Comparison of ENCODE assay signal across 8 cellular contexts in the genomic region with DNA sequence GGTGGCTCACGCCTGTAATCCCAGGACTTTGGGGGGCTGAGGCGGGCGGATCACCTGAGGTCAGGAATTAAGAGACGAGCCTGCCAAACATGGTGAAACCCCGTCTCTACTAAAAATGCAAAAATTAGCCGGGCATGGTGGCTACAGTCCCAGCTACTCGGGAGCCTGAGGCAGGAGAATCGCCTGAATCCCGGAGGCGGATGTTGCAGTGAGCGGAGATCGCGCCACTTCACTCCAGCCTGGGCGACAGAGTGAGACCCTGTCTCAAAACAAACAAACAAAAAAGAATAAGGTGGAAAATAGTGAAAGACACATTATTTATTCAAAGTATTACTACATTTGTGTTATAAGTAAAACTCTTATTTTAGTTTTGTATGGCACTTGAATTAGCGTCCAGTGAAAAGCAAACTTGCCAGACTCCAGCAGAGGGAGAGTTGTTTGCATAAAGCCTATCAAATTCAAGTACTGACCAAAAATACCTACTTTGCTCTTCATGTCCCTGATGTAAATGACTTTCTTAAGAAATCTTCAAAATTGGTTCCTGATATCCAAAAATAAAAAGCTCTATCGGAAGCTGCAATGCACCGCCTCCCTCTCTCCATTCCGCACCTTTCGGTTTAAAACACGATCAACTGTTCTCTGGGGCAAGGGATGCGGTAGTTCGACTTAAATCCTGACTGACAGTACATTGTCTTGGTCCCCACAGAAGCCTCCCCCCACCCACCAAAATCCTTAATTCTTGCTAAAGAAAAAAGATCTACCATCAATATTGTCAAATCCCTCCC. TPM values are rescaled to one million over a fixed set of nuclear protein-coding genes. Genes with fewer than 3 reads are reported as not detected.
A peak's percentile ranks its signal among the peaks of the same experiment; 100 is the strongest.
DNase-seq lines count a peak whose midpoint lies in the region; ATAC-seq, FAIRE-seq and TF ChIP-seq lines count a peak whose summit lies in the region.

No MANE protein-coding gene starts in this region.

- H3K27ac Mint-ChIP-seq in type B pancreatic cell, result peak overlapping the region; percentile 93

- H3K27me3 ChIP-seq in heart right ventricle (no peaks in the 10 kb centered on the region), GM12878 (replicated peaks in 1 of 2; ENCODE audit: control insufficient read depth in 2 of 2, insufficient read depth in 2 of 2, low read length in 1 of 2) (no peaks in the 10 kb centered on the region)

- SMC1A ChIA-PET in GM12878 (lab: Charles Lee; ENCODE audit: uncharacterized antibody, unreplicated experiment), result interaction anchor here (0.6 to 2.0 kb wide), 3 partner anchors 9 to 194 kb away, joined by 3 to 6 read pairs (median 4); no protein-coding TSS in a partner anchor

- H3K4me1 ChIP-seq in heart right ventricle (peaks cover 6 to 68% (median 52%) of the 10 kb centered on the region in 9 donors), GM12878 (ENCODE audit: control insufficient read depth, insufficient read depth, low read length) (peaks cover 3% of the 10 kb centered on the region)

- RAD21 ChIA-PET in GM12878 (lab: Charles Lee; ENCODE audit: unreplicated experiment), result interaction anchor here (1.0 to 1.3 kb wide), 5 partner anchors 13 to 333 kb away, joined by 3 to 4 read pairs (median 3); no protein-coding TSS in a partner anchor

- H3K4me3 Mint-ChIP-seq in type B pancreatic cell, result peak overlapping the region; percentile 90

- in situ Hi-C loops in GM12878 (cut with MboI), result loop anchor here (5.0 kb wide), 1 partner anchor 197 kb away; no protein-coding TSS in a partner anchor

- no peak for TF ChIP-seq EP300 in GM12878 (IDR thresholded peaks at IDR 0.05; ENCODE audit: borderline replicate concordance in 1 of 2, control insufficient read depth in 1 of 2, low read depth in 2 of 2, low read length in 2 of 2)

- peaks cover 15% of the 10 kb centered on the region for H3K36me3 Mint-ChIP-seq in type B pancreatic cell

- H3K27me3 Mint-ChIP-seq in type B pancreatic cell, result no peaks in the 10 kb centered on the region

- no peaks in the 10 kb centered on the region for H3K9me3 ChIP-seq in heart right ventricle
- H3K9me3 ChIP-seq in GM12878 (replicated peaks; ENCODE audit: control insufficient read depth, insufficient read depth, low read length), result no peaks in the 10 kb centered on the region

- BruUV-seq in GM12878 (replicated peaks; lab: Mats Ljungman, UMichigan), result no TSS peak

- peaks cover 23% of the 10 kb centered on the region for H3K4me1 Mint-ChIP-seq in type B pancreatic cell (ENCODE audit: unreplicated experiment)

- peak overlapping the region; percentile 45 to 96 (median 80) for H3K4me3 ChIP-seq in heart right ventricle
- H3K4me3 ChIP-seq in GM12878, result peak overlapping the region; percentile 91
- H3K4me3 ChIP-seq in lower leg skin (ENCODE audit: low read depth, poor library complexity, severe bottlenecking), result peak overlapping the region; percentile 91

- no peaks in the 10 kb centered on the region for H3K9me3 Mint-ChIP-seq in type B pancreatic cell

- H3K79me2 ChIP-seq in GM12878 (ENCODE audit: control insufficient read depth, insufficient read depth, low read length), result peaks cover 63% of the 10 kb centered on the region

- no peaks in the 10 kb centered on the region for H4K20me1 ChIP-seq in GM12878 (ENCODE audit: control insufficient read depth, insufficient read depth)

- ATAC-seq in heart right ventricle, result no peak
- no peak for ATAC-seq in left cardiac atrium
- peak; percentile 6 for ATAC-seq in GM12878
- ATAC-seq in HG03108 (IDR thresholded peaks at IDR 0.05; ENCODE audit: unreplicated experiment), result no peak
- ATAC-seq in HG03135 (IDR thresholded peaks at IDR 0.05; ENCODE audit: unreplicated experiment), result no peak

- H3K9ac ChIP-seq in GM12878 (ENCODE audit: control insufficient read depth, insufficient read depth, low read length), result peak overlapping the region; percentile 96

- H3K27ac ChIP-seq in heart right ventricle (peak overlapping the region; percentile 81 to 98 (median 97)), GM12878 (ENCODE audit: control insufficient read depth, insufficient read depth) (peak overlapping the region; percentile 86)

- TF ChIP-seq CTCF in heart right ventricle (IDR thresholded peaks at IDR 0.05) (peak in 1 of 9 donors; percentile 20), GM12878 (IDR thresholded peaks at IDR 0.05 in 2 of 3, conservative IDR thresholded peaks at IDR 0.05 in 1 of 3; ENCODE audit: control insufficient read depth in 2 of 3, extremely low read depth in 1 of 3, insufficient read depth in 1 of 3, low read depth in 3 of 3, low read length in 3 of 3) (no peak), lower leg skin (IDR thresholded peaks at IDR 0.05) (no peak), type B pancreatic cell (conservative IDR thresholded peaks at IDR 0.05) (peak; percentile 22)

- intact Hi-C loops in heart right ventricle (cut with DNase I), result loop anchor here in 8 of 10 donors (2.0 to 10.0 kb wide), 7 partner anchors 69 to 219 kb away; partner anchors contain the start of genes SPPL2A (in 4 of the 8) and AP4E1 (in 1 of the 8)
- intact Hi-C loops in left cardiac atrium (cut with DNase I), result loop anchor here (5.0 to 10.0 kb wide), 2 partner anchors 79 to 82 kb away; partner anchors contain the start of gene SPPL2A (in 2 of the 2)
- intact Hi-C loops in GM12878 (cut with micrococcal nuclease; ENCODE audit: unreplicated experiment), result no loop called here
- intact Hi-C loops in lower leg skin (cut with DNase I; ENCODE audit: low total_unique reads), result no loop called here

- 33 to 41% methylated on average over 22 of the region's 22 CpGs for WGBS in heart right ventricle, 2 donors
- WGBS in GM12878 (ENCODE audit: insufficient coverage, insufficient replicate concordance, low lambda C conversion rate, missing lambda C conversion rate), result 14% methylated on average over 22 of the region's 22 CpGs
- WGBS in lower leg skin, 2 donors, result 30 to 33% methylated on average over 22 of the region's 22 CpGs

- TF ChIP-seq POLR2A in GM12878 (IDR thresholded peaks at IDR 0.05; ENCODE audit: low read depth, low read length) (no peak), lower leg skin (IDR thresholded peaks at IDR 0.05) (no peak)

- CTCF ChIA-PET in GM12878 (lab: Yijun Ruan, JAX), result interaction anchor here (3.9 kb wide), 1 partner anchor 10 kb away, joined by 20 read pairs; no protein-coding TSS in a partner anchor

- no peak overlapping the region for H2AFZ ChIP-seq in GM12878 (ENCODE audit: control insufficient read depth, low read depth, low read length)

- peak overlapping the region; percentile 71 for H3K4me2 ChIP-seq in GM12878 (ENCODE audit: control insufficient read depth, insufficient read depth)

- DNase-seq in heart right ventricle, result no peak
- no peak for DNase-seq in left cardiac atrium
- DNase-seq in GM12878 (ENCODE audit: low read depth, low spot score), result no peak
- no peak for DNase-seq in lower leg skin (ENCODE audit: low spot score in 2 of 2)
- DNase-seq in type B pancreatic cell (ENCODE audit: extremely low spot score, unreplicated experiment), result no peak
- DNase-seq in activated CD8-positive, alpha-beta memory T cell treated with anti-CD3 and anti-CD28 coated beads for 24 hours, result no peak

- POLR2A ChIA-PET in GM12878 (lab: Charles Lee), result no interaction called here

- FAIRE-seq in GM12878 (lab: Jason Lieb, UNC), result no peak

- H3K36me3 ChIP-seq in heart right ventricle (peaks cover 0 to 30% (median 5%) of the 10 kb centered on the region in 9 donors), GM12878 (ENCODE audit: control insufficient read depth in 2 of 2, insufficient read depth in 2 of 2, low read length in 1 of 2) (peaks cover 0 to 8% of the 10 kb centered on the region in 2 experiments; a peak in 1 of 4 replicates)

- no peak for TF ChIP-seq RAD21 in GM12878 (IDR thresholded peaks at IDR 0.05; ENCODE audit: insufficient read depth, low read depth, low read length)

TF ChIP-seq in GM12878, 131 proteins besides CTCF, POLR2A, EP300 and RAD21:
- no peak for TF ChIP-seq SREBF2 (IDR thresholded peaks at IDR 0.05; ENCODE audit: low read length)
- peak; percentile 74 for TF ChIP-seq MLLT1 (IDR thresholded peaks at IDR 0.05)

RNA-seq across cellular contexts. Expression of gene TRPM7, which starts 1.2 kb away (rescaled TPM):
- 10 to 100 TPM; 24.2 to 42.4 (median 28.5) TPM for total RNA-seq in heart right ventricle
- polyA plus RNA-seq in heart right ventricle, result 10 to 100 TPM in 1 of 2 donors, 1 to 10 TPM in 1; 6.7 to 26.6 TPM
- total RNA-seq in left cardiac atrium, result 10 to 100 TPM; 21.1 to 29.4 TPM
- 394 and 410 TPM in 2 replicates for total RNA-seq in GM12878 (2013; cell fraction: nucleolus; rRNA removed)
- total RNA-seq in GM12878 (2014; rRNA removed), result 32.0 and 38.6 TPM in 2 replicates
- 49.7 and 51.8 TPM in 2 replicates for total RNA-seq in GM12878 (2014; rRNA removed; fragmentation: Illumina TruSeq; extraction: Trizol)
- total RNA-seq in GM12878 (2021), result 25.0 and 25.8 TPM in 2 replicates
- polyA plus RNA-seq in GM12878 (2011; ENCODE audit: low read depth), result 9.7 TPM
- 39.5 and 65.3 TPM in 2 replicates for polyA plus RNA-seq in GM12878 (2011; rRNA removed)
- 10.6 and 11.6 TPM in 2 replicates for polyA plus RNA-seq in GM12878 (2011; cell fraction: cytosol; rRNA removed)
- polyA plus RNA-seq in GM12878 (2011; cell fraction: nucleus; rRNA removed), result 35.4 and 40.9 TPM in 2 replicates
- 20.2 and 22.7 TPM in 2 replicates for polyA plus RNA-seq in GM12878 (2012)
- 24.8 and 37.8 TPM in 2 replicates for polyA plus RNA-seq in GM12878 (2014; fragmentation: Illumina TruSeq; extraction: Trizol)
- 1 to 10 TPM; 4.5 to 9.9 TPM for polyA plus RNA-seq in GM12878 (2014; fragmentation: Nextera tagmentation; extraction: Ambion mirVana)
- polyA plus RNA-seq in GM12878 (2014; rRNA removed), result 16.8 and 20.2 TPM in 2 replicates
- polyA plus RNA-seq in GM12878 (2016; fragmentation: Nextera tagmentation; extraction: Ambion mirVana), result 10 to 100 TPM; 16.0 to 17.7 TPM
- polyA minus RNA-seq in GM12878 (2011; rRNA and poly(A)+ RNA removed), result 51.2 and 72.4 TPM in 2 replicates
- polyA minus RNA-seq in GM12878 (2011; cell fraction: cytosol; rRNA and poly(A)+ RNA removed), result 20.7 and 30.9 TPM in 2 replicates
- 65.5 and 98.4 TPM in 2 replicates for polyA minus RNA-seq in GM12878 (2011; cell fraction: nucleus; rRNA and poly(A)+ RNA removed)
- 10 to 100 TPM; 31.3 to 63.8 (median 41.9) TPM for total RNA-seq in lower leg skin
- 39.0 and 43.6 TPM in 2 replicates for total RNA-seq in type B pancreatic cell (ENCODE audit: low replicate concordance)

Comparison
In these comparisons a context has a peak if more than half of its experiments do, and no peak if none do; other contexts are left out.
1. intact Hi-C loops: an anchor here in heart right ventricle (2.0 to 10.0 kb wide) and left cardiac atrium (5.0 to 10.0 kb wide); none called in GM12878 and lower leg skin.